In the genomic region with DNA sequence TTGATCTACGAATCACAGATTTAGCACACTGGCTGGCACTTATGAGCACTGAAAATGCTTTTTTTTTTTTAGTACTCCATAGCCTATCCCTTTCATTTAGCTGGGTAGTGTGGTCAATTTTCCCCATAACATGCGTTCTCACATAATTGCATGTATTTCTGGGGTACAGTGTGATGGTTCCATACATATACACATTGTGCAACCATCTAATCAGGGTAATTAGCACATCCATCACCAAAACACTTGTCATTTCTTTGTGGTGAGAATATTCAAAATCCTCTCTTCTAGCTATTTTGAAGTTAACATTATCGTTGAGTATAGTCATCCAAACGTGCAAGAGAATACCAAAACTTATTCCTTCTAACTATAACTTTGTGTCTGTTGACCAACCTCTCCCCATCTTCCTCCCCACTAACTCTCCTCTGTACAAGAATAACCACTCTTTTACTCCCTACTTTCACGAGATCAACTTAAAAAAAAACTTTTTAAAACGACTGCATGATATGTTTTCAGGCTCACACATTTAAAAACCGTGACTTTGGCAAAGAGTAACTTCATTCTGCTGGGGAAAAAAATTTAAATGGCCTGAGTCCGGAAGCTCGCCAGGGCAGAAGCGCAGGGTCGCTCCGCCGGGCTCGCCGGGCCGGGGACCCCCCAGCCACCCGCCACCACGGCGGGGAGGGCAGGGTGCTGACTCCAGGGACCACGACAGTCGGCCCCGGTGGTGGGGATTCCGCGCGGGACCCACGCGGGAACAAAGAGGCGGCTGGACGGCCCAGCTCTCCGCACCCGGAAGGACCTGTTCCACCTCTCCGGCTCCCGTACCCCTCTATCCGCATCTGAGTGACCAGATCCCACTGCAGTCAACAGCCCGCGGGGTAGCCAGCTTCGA, we compare ENCODE assay signal across 8 cellular contexts. TPM values are rescaled to one million over a fixed set of nuclear protein-coding genes. Genes with fewer than 3 reads are reported as not detected.
DNase-seq lines count a peak whose midpoint lies in the region; ATAC-seq and TF ChIP-seq lines count a peak whose summit lies in the region.

No MANE protein-coding gene starts in this region.

- peak overlapping the region; percentile 93 for H3K4me3 Mint-ChIP-seq in activated CD4-positive, alpha-beta memory T cell treated with anti-CD3 and anti-CD28 coated beads, Interleukin-2, amount 10 ng/mL, durations not matched to agents 7 days and 5 days

- peak overlapping the region; percentile 98 for H3K9ac ChIP-seq in skeletal muscle satellite cell (ENCODE audit: low read depth, low read length)

- CTCF ChIA-PET in activated CD4-positive, alpha-beta memory T cell treated with anti-CD3 and anti-CD28 coated beads, Interleukin-2, amount 10 ng/mL, durations not matched to agents 7 days and 5 days (lab: Charles Lee), result interaction anchor here (0.8 to 12.7 kb wide), 17 partner anchors 15 to 457 kb away, joined by 3 to 179 read pairs (median 5); partner anchors contain the start of gene GPR18

- POLR2A ChIA-PET in activated CD4-positive, alpha-beta memory T cell treated with anti-CD3 and anti-CD28 coated beads, Interleukin-2, amount 10 ng/mL, durations not matched to agents 7 days and 5 days (lab: Charles Lee), result interaction anchor here (0.6 to 4.9 kb wide), 52 partner anchors 9 to 330 kb away, joined by 3 to 99 read pairs (median 6); partner anchors contain the start of genes GPR18 and GPR183

- H3K27ac ChIP-seq in heart right ventricle, result peak overlapping the region; percentile 55 to 99 (median 96)

- ATAC-seq in HG03095 (IDR thresholded peaks at IDR 0.05; ENCODE audit: unreplicated experiment) (peak; percentile 0), heart right ventricle (peak in 6 of 8 donors; percentile 3 to 48 (median 24))

- WGBS in heart right ventricle, 2 donors, result 5% methylated on average over 37 of the region's 37 CpGs

- H3K4me2 ChIP-seq in skeletal muscle satellite cell (ENCODE audit: low read length), result peak overlapping the region; percentile 89

- no peaks in the 10 kb centered on the region for H3K9me3 Mint-ChIP-seq in activated CD4-positive, alpha-beta memory T cell treated with anti-CD3 and anti-CD28 coated beads, Interleukin-2, amount 10 ng/mL, durations not matched to agents 7 days and 5 days

- H3K27ac Mint-ChIP-seq in activated CD4-positive, alpha-beta memory T cell treated with anti-CD3 and anti-CD28 coated beads, Interleukin-2, amount 10 ng/mL, durations not matched to agents 7 days and 5 days, result peak overlapping the region; percentile 80

- H3K9me3 ChIP-seq in heart right ventricle, result no peaks in the 10 kb centered on the region
- H3K9me3 ChIP-seq in skeletal muscle satellite cell (replicated peaks; ENCODE audit: low read length), result no peaks in the 10 kb centered on the region

- H3K27me3 ChIP-seq in heart right ventricle, result no peaks in the 10 kb centered on the region
- no peaks in the 10 kb centered on the region for H3K27me3 ChIP-seq in skeletal muscle satellite cell (ENCODE audit: control insufficient read depth, insufficient read depth, low read length)

- H3K27me3 Mint-ChIP-seq in activated CD4-positive, alpha-beta memory T cell treated with anti-CD3 and anti-CD28 coated beads, Interleukin-2, amount 10 ng/mL, durations not matched to agents 7 days and 5 days, result no peaks in the 10 kb centered on the region

- H3K4me3 ChIP-seq in heart right ventricle (peak overlapping the region; percentile 69 to 99 (median 90)), skeletal muscle satellite cell (ENCODE audit: low read length) (peak overlapping the region; percentile 95)

- intact Hi-C loops in heart right ventricle (cut with DNase I), result loop anchor here in 4 of 10 donors (2.0 to 5.0 kb wide), 4 partner anchors 15 to 68 kb away; no protein-coding TSS in a partner anchor

- H3K4me1 ChIP-seq in heart right ventricle (peaks cover 5 to 45% (median 34%) of the 10 kb centered on the region in 9 donors), skeletal muscle satellite cell (ENCODE audit: control insufficient read depth, insufficient read depth, low read length) (peaks cover 12% of the 10 kb centered on the region)

- H3K36me3 ChIP-seq in heart right ventricle (no peaks in the 10 kb centered on the region), skeletal muscle satellite cell (ENCODE audit: insufficient read depth, low read length) (no peaks in the 10 kb centered on the region)

- no peak for TF ChIP-seq CTCF in heart right ventricle (IDR thresholded peaks at IDR 0.05)

- peaks cover 42% of the 10 kb centered on the region for H3K4me1 Mint-ChIP-seq in activated CD4-positive, alpha-beta memory T cell treated with anti-CD3 and anti-CD28 coated beads, Interleukin-2, amount 10 ng/mL, durations not matched to agents 7 days and 5 days

- H3K36me3 Mint-ChIP-seq in activated CD4-positive, alpha-beta memory T cell treated with anti-CD3 and anti-CD28 coated beads, Interleukin-2, amount 10 ng/mL, durations not matched to agents 7 days and 5 days (ENCODE audit: low read depth), result peaks cover 24% of the 10 kb centered on the region

- DNase-seq in DMS79 treated with DMSO at 0.1 percent for 48 hours (lab: John Stamatoyannopoulos, UW) (peak; percentile 67), DMS79 (lab: John Stamatoyannopoulos, UW) (no peak), heart right ventricle (no peak), SW480 (ENCODE audit: low spot score) (no peak)
- DNase-seq in activated CD4-positive, alpha-beta memory T cell treated with anti-CD3 and anti-CD28 coated beads, Interleukin-2, amount 10 ng/mL, durations not matched to agents 7 days and 5 days, result no peak
- no peak for DNase-seq in stimulated activated naive CD4-positive, alpha-beta T cell treated with Interleukin-2 at 50 U/mL for 16 hours (lab: John Stamatoyannopoulos, UW)

RNA-seq across cellular contexts. Expression of gene UBAC2, which starts 0.9 kb away (rescaled TPM):
- total RNA-seq in activated CD4-positive, alpha-beta memory T cell treated with anti-CD3 and anti-CD28 coated beads, Interleukin-2, amount 10 ng/mL, durations not matched to agents 7 days and 5 days, result 10 to 100 TPM; 53.8 to 55.2 TPM
- total RNA-seq in heart right ventricle, result 10 to 100 TPM; 31.8 to 60.4 (median 47.0) TPM
- polyA plus RNA-seq in heart right ventricle, result 10 to 100 TPM; 38.4 to 59.0 TPM
- total RNA-seq in skeletal muscle satellite cell (2012; rRNA removed), result 26.0 and 26.6 TPM in 2 replicates

RNA-seq across cellular contexts. Expression of gene GPR18, which starts 58.4 kb away (rescaled TPM):
- total RNA-seq in activated CD4-positive, alpha-beta memory T cell treated with anti-CD3 and anti-CD28 coated beads, Interleukin-2, amount 10 ng/mL, durations not matched to agents 7 days and 5 days, result 10 to 100 TPM; 10.3 to 10.4 TPM
- under 1 TPM in 1 of 10 donors, not detected in 9; 0.95 TPM for total RNA-seq in heart right ventricle
- not detected for polyA plus RNA-seq in heart right ventricle
- not detected in 2 replicates for total RNA-seq in skeletal muscle satellite cell (2012; rRNA removed)

Comparison
In these comparisons a context has a peak if more than half of its experiments do, and no peak if none do; other contexts are left out.
1. RNA of gene GPR18, which starts 58.4 kb away (total RNA-seq): 10.3 to 10.4 TPM in activated CD4-positive, alpha-beta memory T cell treated with anti-CD3 and anti-CD28 coated beads, Interleukin-2, amount 10 ng/mL, durations not matched to agents 7 days and 5 days; 0.95 TPM in heart right ventricle; every median in the first group is over 4 times any median in the second.